ENCODE assay signal across 17 cellular contexts in genomic region chr1:15088146-15089025, GRCh38.
DNase-seq lines count a peak whose midpoint lies in the region; ATAC-seq and TF ChIP-seq lines count a peak whose summit lies in the region.
"Had no signal": no experiment of that assay in that cellular context is flagged by ENCODE, and none has a peak within 500 bp of the region (broad histone marks: within the 10 kb centered on the region; RNA-seq: fewer than 3 reads in every experiment).

No MANE protein-coding gene starts in this region.

- dilution Hi-C loops in mammary epithelial cell (cut with HindIII; ENCODE audit: low sequenced_read_pairs), result no loop called here

- no peaks in the 10 kb centered on the region for H3K9me3 ChIP-seq in mammary epithelial cell (replicated peaks; ENCODE audit: insufficient read depth, low read length)
- H3K9me3 ChIP-seq: BE2C had no signal

- no peaks in the 10 kb centered on the region for H3K79me2 ChIP-seq in mammary epithelial cell (ENCODE audit: insufficient read depth, low read length)

- H3K36me3 Mint-ChIP-seq in activated CD4-positive, alpha-beta T cell treated with anti-CD3 and anti-CD28 coated beads for 36 hours (ENCODE audit: low read depth), result no peaks in the 10 kb centered on the region
- H3K36me3 Mint-ChIP-seq: naive B cell had no signal

- peak overlapping the region; percentile 52 for H2AFZ ChIP-seq in mammary epithelial cell (ENCODE audit: low read depth, low read length)

- H3K4me1 ChIP-seq in mammary epithelial cell (ENCODE audit: insufficient read depth, low read length), result peaks cover 15% of the 10 kb centered on the region
- H3K4me1 ChIP-seq: BE2C had no signal

- H3K27me3 Mint-ChIP-seq in activated CD4-positive, alpha-beta T cell treated with anti-CD3 and anti-CD28 coated beads for 36 hours, result no peaks in the 10 kb centered on the region

- H3K4me3 Mint-ChIP-seq in activated CD4-positive, alpha-beta T cell treated with anti-CD3 and anti-CD28 coated beads for 36 hours, result no peak overlapping the region

- no peak overlapping the region for H3K4me2 ChIP-seq in mammary epithelial cell (ENCODE audit: insufficient read depth, low read depth, low read length)

- no peaks in the 10 kb centered on the region for H3K9me3 Mint-ChIP-seq in activated CD4-positive, alpha-beta T cell treated with anti-CD3 and anti-CD28 coated beads for 36 hours (ENCODE audit: low read depth)
- H3K9me3 Mint-ChIP-seq: naive B cell had no signal

- BruUV-seq in mammary epithelial cell (replicated peaks; lab: Mats Ljungman, UMichigan), result no TSS peak

- intact Hi-C loops in mammary epithelial cell (cut with micrococcal nuclease), result no loop called here
- intact Hi-C loops in activated CD4-positive, alpha-beta T cell treated with anti-CD3 and anti-CD28 coated beads for 36 hours (cut with DNase I, micrococcal nuclease), result no loop called here

- POLR2A ChIA-PET in BJ (lab: Charles Lee), result interaction anchor here (0.6 kb wide), 1 partner anchor 172 kb away, joined by 4 read pairs; no protein-coding TSS in a partner anchor
- POLR2A ChIA-PET in activated CD4-positive, alpha-beta T cell treated with anti-CD3 and anti-CD28 coated beads for 36 hours (lab: Charles Lee), result no interaction called here

- H4K20me1 ChIP-seq in mammary epithelial cell (ENCODE audit: insufficient read depth, low read length), result no peaks in the 10 kb centered on the region

- no peak for ATAC-seq in GM19023 (IDR thresholded peaks at IDR 0.05; ENCODE audit: unreplicated experiment)
- no peak for ATAC-seq in activated CD4-positive, alpha-beta T cell treated with anti-CD3 and anti-CD28 coated beads for 36 hours
- ATAC-seq in activated CD4-positive, CD25-positive, alpha-beta regulatory T cell treated with anti-CD3 and anti-CD28 coated beads, Interleukin-2, amount 50 U/mL, for 24 hours, result no peak
- ATAC-seq: Panc1 had no signal

- in situ Hi-C loops in mammary epithelial cell (cut with MboI; ENCODE audit: low sequenced_read_pairs in 2 of 2), result no loop called here

- peaks cover 5% of the 10 kb centered on the region for H3K4me1 Mint-ChIP-seq in activated CD4-positive, alpha-beta T cell treated with anti-CD3 and anti-CD28 coated beads for 36 hours

- H3K27ac Mint-ChIP-seq in activated CD4-positive, alpha-beta T cell treated with anti-CD3 and anti-CD28 coated beads for 36 hours, result no peak overlapping the region

- H3K27ac ChIP-seq in mammary epithelial cell (ENCODE audit: insufficient read depth, low read depth, low read length), result no peak overlapping the region

- H3K36me3 ChIP-seq in BJ (ENCODE audit: control insufficient read depth, insufficient read depth, low read length), result no peaks in the 10 kb centered on the region
- no peaks in the 10 kb centered on the region for H3K36me3 ChIP-seq in mammary epithelial cell (ENCODE audit: insufficient read depth, low read length)
- H3K36me3 ChIP-seq: BE2C had no signal

- no peak overlapping the region for H3K9ac ChIP-seq in mammary epithelial cell (ENCODE audit: insufficient read depth, low read length)

- WGBS in mammary epithelial cell (ENCODE audit: low coverage, missing lambda C conversion rate), result 84% methylated on average over 15 of the region's 20 CpGs

- CTCF ChIA-PET in BJ (lab: Yijun Ruan, JAX) (interaction anchor here (0.7 to 2.4 kb wide), 7 partner anchors 9 to 184 kb away, joined by 3 to 21 read pairs (median 4); no protein-coding TSS in a partner anchor), mammary epithelial cell (lab: Charles Lee; ENCODE audit: low non-redundant PET) (no interaction called here)
- CTCF ChIA-PET in activated CD4-positive, alpha-beta T cell treated with anti-CD3 and anti-CD28 coated beads for 36 hours (lab: Charles Lee), result interaction anchor here (0.6 to 1.0 kb wide), 3 partner anchors 18 to 251 kb away, joined by 4 read pairs; no protein-coding TSS in a partner anchor

- DNase-seq in BJ (ENCODE audit: low read depth) (peak; percentile 49), mammary epithelial cell (no peak), islet precursor cell (peak; percentile 64), renal cortical epithelial cell (ENCODE audit: low read depth) (peak; percentile 40)
- no peak for DNase-seq in activated CD4-positive, alpha-beta T cell treated with anti-CD3 and anti-CD28 coated beads for 36 hours
- DNase-seq in activated CD4-positive, alpha-beta T cell treated with anti-CD3 and anti-CD28 coated beads, Interleukin-2, amount 50 U/mL, for 1 hour, result no peak
- DNase-seq: activated CD4-positive, alpha-beta T cell treated with anti-CD3 and anti-CD28 coated beads, Interleukin-2, amount 50 U/mL, for 48 hours; activated gamma-delta T cell treated with Interleukin-2 at 50 U/mL for 16 hours; BE2C; naive B cell; NCI-H1092; NCI-H510A; stimulated activated CD4-positive, alpha-beta T cell treated with anti-CD3 and anti-CD28 coated beads, Interleukin-12 subunit alpha, Interleukin-12 subunit beta, amount 100 ng/mL, for 4 hours; T-helper 2 cell had no signal

- no peak overlapping the region for H3K4me3 ChIP-seq in BJ (ENCODE audit: low read depth, low read length)
- H3K4me3 ChIP-seq in mammary epithelial cell (replicated peaks in 1 of 3; ENCODE audit: insufficient read depth in 1 of 3, low read depth in 2 of 3, low read length in 3 of 3), result no peak overlapping the region

- TF ChIP-seq CTCF in BJ (IDR thresholded peaks at IDR 0.05; ENCODE audit: insufficient read depth, low read depth, low read length), result no peak
- no peak for TF ChIP-seq CTCF in mammary epithelial cell (conservative IDR thresholded peaks at IDR 0.05 in 1 of 2, IDR thresholded peaks at IDR 0.05 in 1 of 2; ENCODE audit: extremely low read depth in 1 of 2, insufficient read depth in 1 of 2, low read depth in 1 of 2, low read length in 2 of 2)

- H3K27me3 ChIP-seq in BJ (ENCODE audit: control insufficient read depth, insufficient read depth, low read length) (no peaks in the 10 kb centered on the region), mammary epithelial cell (ENCODE audit: insufficient read depth, low read length) (no peaks in the 10 kb centered on the region)
- H3K27me3 ChIP-seq: BE2C had no signal

Comparison
In these comparisons a context has a peak if more than half of its experiments do, and no peak if none do; other contexts are left out.
1. DNase-seq: peak in BJ (single experiment), islet precursor cell (single experiment) and renal cortical epithelial cell (single experiment); none in mammary epithelial cell (single experiment), activated CD4-positive, alpha-beta T cell treated with anti-CD3 and anti-CD28 coated beads for 36 hours (single experiment) and activated CD4-positive, alpha-beta T cell treated with anti-CD3 and anti-CD28 coated beads, Interleukin-2, amount 50 U/mL, for 1 hour (single experiment).